1 cellular context compared by ENCODE assay signal in the genomic region with DNA sequence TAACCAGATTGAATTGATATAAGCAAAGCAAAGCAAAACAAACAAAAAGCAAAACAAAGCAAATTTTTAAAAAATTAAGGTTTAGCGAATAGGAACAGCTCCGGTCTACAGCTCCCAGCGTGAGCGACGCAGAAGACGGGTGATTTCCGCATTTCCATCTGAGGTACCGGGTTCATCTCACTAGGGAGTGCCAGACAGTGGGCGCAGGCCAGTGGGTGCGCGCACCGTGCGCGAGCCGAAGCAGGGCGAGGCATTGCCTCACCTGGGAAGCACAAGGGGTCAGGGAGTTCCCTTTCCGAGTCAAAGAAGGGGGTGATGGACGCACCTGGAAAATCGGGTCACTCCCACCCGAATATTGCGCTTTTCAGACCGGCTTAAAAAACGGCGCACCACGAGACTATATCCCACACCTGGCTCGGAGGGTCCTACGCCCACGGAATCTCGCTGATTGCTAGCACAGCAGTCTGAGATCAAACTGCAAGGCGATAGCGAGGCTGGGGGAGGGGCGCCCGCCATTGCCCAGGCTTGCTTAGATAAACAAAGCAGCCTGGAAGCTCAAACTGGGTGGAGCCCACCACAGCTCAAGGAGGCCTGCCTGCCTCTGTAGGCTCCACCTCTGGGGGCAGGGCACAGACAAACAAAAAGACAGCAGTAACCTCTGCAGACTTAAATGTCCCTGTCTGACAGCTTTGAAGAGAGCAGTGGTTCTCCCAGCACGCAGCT.
TF ChIP-seq lines count a peak whose summit lies in the region.

No MANE protein-coding gene starts in this region.

TF ChIP-seq in K562, 482 proteins besides CTCF, POLR2A, EP300 and RAD21 (continued from another document):
- peak; percentile 13 to 16; a peak in 1 of 4 replicates for TF ChIP-seq NRF1 (conservative IDR thresholded peaks at IDR 0.05 in 1 of 2, IDR thresholded peaks at IDR 0.05 in 1 of 2)
